Comparison of ENCODE assay signal across 7 cellular contexts in the genomic region with DNA sequence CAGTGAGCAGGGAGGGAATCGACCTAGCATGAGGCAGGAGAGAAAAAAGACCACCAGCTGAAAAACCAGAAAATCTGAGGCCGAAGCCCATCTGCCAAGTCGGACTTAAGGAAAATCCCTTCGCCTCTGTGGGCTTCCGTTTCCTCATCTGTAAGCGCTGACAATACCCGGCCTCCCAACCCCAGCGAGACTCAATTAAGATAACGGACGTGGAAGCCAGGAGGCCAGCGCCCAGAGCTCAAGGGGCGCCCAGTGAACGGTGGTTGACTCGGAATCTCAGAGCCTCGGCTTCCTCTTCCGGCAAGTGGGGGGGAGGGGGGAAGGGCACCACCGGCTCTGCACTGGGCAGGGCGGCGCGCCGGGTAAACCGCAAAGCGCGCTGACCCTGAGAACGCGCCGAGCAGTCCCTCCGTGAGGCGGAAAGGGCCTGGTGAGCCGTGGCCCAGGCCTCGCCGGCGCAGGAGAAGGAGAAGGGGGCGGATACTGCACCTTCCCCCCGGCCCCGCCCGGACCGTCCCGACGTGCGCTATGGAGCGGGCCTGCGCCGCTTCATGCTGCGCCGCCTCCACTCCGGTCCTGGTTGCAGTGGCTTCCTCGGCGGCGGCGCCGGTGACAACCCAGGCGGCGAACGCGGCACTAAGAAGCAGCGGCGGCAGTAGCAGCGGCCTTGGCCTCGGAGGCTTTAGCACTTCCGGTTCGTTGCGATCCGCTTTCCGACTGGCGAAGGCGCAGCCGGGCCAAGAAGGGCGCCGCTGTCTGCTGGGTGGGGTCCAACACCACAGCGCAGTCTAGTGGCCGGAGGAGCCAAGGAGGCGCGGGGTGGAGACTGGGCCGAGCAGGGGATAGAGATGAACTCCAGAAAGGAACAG.
DNase-seq lines count a peak whose midpoint lies in the region; ATAC-seq and TF ChIP-seq lines count a peak whose summit lies in the region.

DPP8 (minus strand) TSS at position 693 of the 869 bp plus-strand sequence. CDS start 5,136 bp downstream, outside the sequence.

- TF ChIP-seq CTCF in retinal pigment epithelial cell (conservative IDR thresholded peaks at IDR 0.05; ENCODE audit: low read depth, low read length) = peak; percentile 96

- peak; percentile 76 for DNase-seq in NCI-H2029 (lab: John Stamatoyannopoulos, UW)
- DNase-seq in T-helper 9 cell = peak; percentile 92
- peak; percentile 97 for DNase-seq in astrocyte of the hippocampus (ENCODE audit: low read depth, low spot score)
- DNase-seq in hippocampal formation (lab: John Stamatoyannopoulos, UW) = peak; percentile 91 to 94
- DNase-seq in retinal pigment epithelial cell (ENCODE audit: low read depth) = peak; percentile 84

- H3K4me3 ChIP-seq in retinal pigment epithelial cell (ENCODE audit: low read length) = peak within 1 kb of the TSS; percentile 96

- ATAC-seq in GM18502 (IDR thresholded peaks at IDR 0.05; ENCODE audit: poor library complexity, unreplicated experiment) (peak; percentile 90), HG02973 (IDR thresholded peaks at IDR 0.05; ENCODE audit: unreplicated experiment) (peak; percentile 84)

Comparison
In these comparisons a context has a peak if more than half of its experiments do, and no peak if none do; other contexts are left out.
1. Peak in every context shown above with its lines: DNase-seq, ATAC-seq and H3K4me3 ChIP-seq.